In the genomic region with DNA sequence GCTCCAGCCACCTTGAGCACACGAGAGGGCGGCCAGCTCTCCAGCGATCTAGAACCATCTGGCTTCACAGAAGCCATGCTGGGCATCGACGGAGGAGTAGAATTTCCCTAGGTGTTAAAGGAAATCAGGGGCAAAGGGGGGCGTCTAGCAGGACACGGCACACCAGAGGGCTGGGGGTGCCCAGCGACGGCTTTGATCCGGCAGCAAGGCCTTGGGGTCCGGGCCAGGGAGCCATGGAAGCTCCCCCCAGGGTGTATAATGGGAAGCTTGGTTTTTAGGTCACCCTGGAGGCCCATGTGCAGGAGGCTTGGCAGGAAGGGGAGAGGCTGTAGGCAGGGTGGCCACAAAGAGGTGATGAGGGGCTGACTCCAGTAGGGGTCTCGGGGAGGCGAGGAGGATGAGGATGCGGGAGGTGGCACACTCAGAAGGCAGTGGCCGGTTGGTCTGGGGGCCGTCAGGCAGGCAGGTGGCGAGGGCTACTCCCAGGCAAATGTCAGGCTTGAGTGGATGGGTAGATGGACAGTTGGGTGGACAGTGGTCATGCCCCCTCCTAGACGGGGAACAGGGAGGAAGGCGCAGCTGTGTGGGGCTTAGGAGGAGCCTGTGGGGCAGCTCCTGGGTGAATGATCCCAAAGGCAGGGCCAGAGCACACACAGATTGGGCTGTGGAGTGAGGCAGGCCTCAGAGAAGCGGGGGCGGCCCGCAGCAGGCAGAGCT, we compare ENCODE assay signal across 1 cellular context.
TF ChIP-seq lines count a peak whose summit lies in the region.

No MANE protein-coding gene starts in this region.

TF ChIP-seq in A549, 52 proteins besides CTCF, POLR2A, EP300 and RAD21:
- TF ChIP-seq MAZ (IDR thresholded peaks at IDR 0.05; ENCODE audit: borderline replicate concordance, low read depth, low read length) (no peak), FOSL2 (IDR thresholded peaks at IDR 0.05) (no peak), FOSL2 (CRISPR knock-in tag; IDR thresholded peaks at IDR 0.05) (no peak), SREBF2 (IDR thresholded peaks at IDR 0.05) (no peak), BHLHE40 (IDR thresholded peaks at IDR 0.05; ENCODE audit: low read depth, low read length) (no peak), EHMT2 (IDR thresholded peaks at IDR 0.05; ENCODE audit: low read depth) (no peak), FOSB (CRISPR knock-in tag; IDR thresholded peaks at IDR 0.05) (no peak), PHF8 (IDR thresholded peaks at IDR 0.05; ENCODE audit: borderline replicate concordance, low read depth) (no peak), FOXS1 (CRISPR knock-in tag; IDR thresholded peaks at IDR 0.05) (no peak), MYC (IDR thresholded peaks at IDR 0.05; ENCODE audit: borderline replicate concordance, low read length) (no peak), MAFK (IDR thresholded peaks at IDR 0.05; ENCODE audit: partially characterized antibody) (no peak), HEYL (CRISPR knock-in tag; IDR thresholded peaks at IDR 0.05) (no peak), POLR2AphosphoS2 (conservative IDR thresholded peaks at IDR 0.05; ENCODE audit: low read length) (no peak), NFE2L2 (conservative IDR thresholded peaks at IDR 0.05; ENCODE audit: low read length) (no peak)
- TF ChIP-seq, protein P1, sequence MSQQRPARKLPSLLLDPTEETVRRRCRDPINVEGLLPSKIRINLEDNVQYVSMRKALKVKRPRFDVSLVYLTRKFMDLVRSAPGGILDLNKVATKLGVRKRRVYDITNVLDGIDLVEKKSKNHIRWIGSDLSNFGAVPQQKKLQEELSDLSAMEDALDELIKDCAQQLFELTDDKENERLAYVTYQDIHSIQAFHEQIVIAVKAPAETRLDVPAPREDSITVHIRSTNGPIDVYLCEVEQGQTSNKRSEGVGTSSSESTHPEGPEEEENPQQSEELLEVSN (IDR thresholded peaks at IDR 0.05; ENCODE audit: borderline replicate concordance, low read depth): no peak
- TF ChIP-seq, protein P2, sequence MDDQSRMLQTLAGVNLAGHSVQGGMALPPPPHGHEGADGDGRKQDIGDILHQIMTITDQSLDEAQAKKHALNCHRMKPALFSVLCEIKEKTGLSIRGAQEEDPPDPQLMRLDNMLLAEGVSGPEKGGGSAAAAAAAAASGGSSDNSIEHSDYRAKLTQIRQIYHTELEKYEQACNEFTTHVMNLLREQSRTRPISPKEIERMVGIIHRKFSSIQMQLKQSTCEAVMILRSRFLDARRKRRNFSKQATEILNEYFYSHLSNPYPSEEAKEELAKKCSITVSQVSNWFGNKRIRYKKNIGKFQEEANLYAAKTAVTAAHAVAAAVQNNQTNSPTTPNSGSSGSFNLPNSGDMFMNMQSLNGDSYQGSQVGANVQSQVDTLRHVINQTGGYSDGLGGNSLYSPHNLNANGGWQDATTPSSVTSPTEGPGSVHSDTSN (IDR thresholded peaks at IDR 0.05): no peak
- TF ChIP-seq, protein P3, sequence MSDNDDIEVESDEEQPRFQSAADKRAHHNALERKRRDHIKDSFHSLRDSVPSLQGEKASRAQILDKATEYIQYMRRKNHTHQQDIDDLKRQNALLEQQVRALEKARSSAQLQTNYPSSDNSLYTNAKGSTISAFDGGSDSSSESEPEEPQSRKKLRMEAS (IDR thresholded peaks at IDR 0.05): no peak
